ENCODE assay signal across 17 cellular contexts in genomic region chr7:98125758-98126157, GRCh38. TPM values are rescaled to one million over a fixed set of nuclear protein-coding genes. Genes with fewer than 3 reads are reported as not detected.
DNase-seq lines count a peak whose midpoint lies in the region; ATAC-seq and TF ChIP-seq lines count a peak whose summit lies in the region.
"Had no signal": no experiment of that assay in that cellular context is flagged by ENCODE, and none has a peak within 500 bp of the region (broad histone marks: within the 10 kb centered on the region; RNA-seq: fewer than 3 reads in every experiment).

No MANE protein-coding gene starts in this region.

- intact Hi-C loops in right lobe of liver (cut with DNase I), result no loop called here

- CTCF ChIA-PET in GM10248 (lab: Yijun Ruan, JAX), result no interaction called here

- ATAC-seq in right lobe of liver, result peak in 3 of 4 donors; percentile 33 to 44 (median 41)

- H3K9me3 ChIP-seq in right lobe of liver, result no peaks in the 10 kb centered on the region
- H3K9me3 ChIP-seq: SJCRH30 had no signal

- whole genome bisulfite sequencing in right lobe of liver (ENCODE audit: insufficient coverage, low coverage, low lambda C conversion rate, missing lambda C conversion rate), result 83% methylated on average over 6 of the region's 6 CpGs

- no peak for TF ChIP-seq POLR2A in right lobe of liver (IDR thresholded peaks at IDR 0.05)

- H3K36me3 ChIP-seq in right lobe of liver, result no peaks in the 10 kb centered on the region
- H3K36me3 ChIP-seq: SJCRH30 had no signal

- H3K4me1 ChIP-seq in right lobe of liver, result peaks cover 0 to 23% (median 1%) of the 10 kb centered on the region in 4 donors

- POLR2A ChIA-PET in GM10248 (lab: Yijun Ruan, JAX), result no interaction called here

- no peak overlapping the region for H3K27ac ChIP-seq in right lobe of liver
- H3K27ac ChIP-seq: SJCRH30 had no signal

- no peak overlapping the region for H3K4me3 ChIP-seq in right lobe of liver
- H3K4me3 ChIP-seq: SJCRH30 had no signal

- no peaks in the 10 kb centered on the region for H3K27me3 ChIP-seq in right lobe of liver
- H3K27me3 ChIP-seq: SJCRH30 had no signal

- peak; percentile 17 to 41 for DNase-seq in AML-193 (lab: John Stamatoyannopoulos, UW)
- DNase-seq in CD1c-positive myeloid dendritic cell (ENCODE audit: extremely low spot score), result peak; percentile 64
- peak; percentile 86 for DNase-seq in NOMO-1 treated with DMSO at 0.1 percent for 48 hours (lab: John Stamatoyannopoulos, UW; ENCODE audit: unreplicated experiment)
- DNase-seq in right lobe of liver, result no peak
- no peak for DNase-seq in GM10248 (ENCODE audit: extremely low spot score)
- no peak for DNase-seq in activated CD4-positive, alpha-beta T cell treated with anti-CD3 and anti-CD28 coated beads for 1 hour
- no peak for DNase-seq in DMS79 treated with DMSO at 0.1 percent for 48 hours (lab: John Stamatoyannopoulos, UW)
- DNase-seq: CD4-positive, alpha-beta T cell; H7; IMR-90; Karpas-422; MM.1S; NCI-H146; NCI-H2081 treated with DMSO at 0.1 percent for 48 hours; NCI-H510A; NCI-H774; SJCRH30 had no signal

- no peak for TF ChIP-seq CTCF in right lobe of liver (IDR thresholded peaks at IDR 0.05)
- TF ChIP-seq CTCF in GM10248 (IDR thresholded peaks at IDR 0.05; ENCODE audit: control extremely low read depth, extremely low read depth, low read depth, missing control alignments), result no peak

RNA-seq across cellular contexts. Expression of gene LMTK2, which starts 19.1 kb away (rescaled TPM):
- total RNA-seq in right lobe of liver, result 10 to 100 TPM in 5 of 6 experiments, 1 to 10 TPM in 1; 9.4 to 16.7 (median 13.9) TPM

Comparison
In these comparisons a context has a peak if more than half of its experiments do, and no peak if none do; other contexts are left out.
1. DNase-seq: peak in AML-193 (2 of 2), CD1c-positive myeloid dendritic cell (single experiment) and NOMO-1 treated with DMSO at 0.1 percent for 48 hours (single experiment); none in right lobe of liver (0 of 3), GM10248 (single experiment), activated CD4-positive, alpha-beta T cell treated with anti-CD3 and anti-CD28 coated beads for 1 hour (single experiment) and DMS79 treated with DMSO at 0.1 percent for 48 hours (single experiment).